Comparison of ENCODE assay signal across 1 cellular context in the genomic region with DNA sequence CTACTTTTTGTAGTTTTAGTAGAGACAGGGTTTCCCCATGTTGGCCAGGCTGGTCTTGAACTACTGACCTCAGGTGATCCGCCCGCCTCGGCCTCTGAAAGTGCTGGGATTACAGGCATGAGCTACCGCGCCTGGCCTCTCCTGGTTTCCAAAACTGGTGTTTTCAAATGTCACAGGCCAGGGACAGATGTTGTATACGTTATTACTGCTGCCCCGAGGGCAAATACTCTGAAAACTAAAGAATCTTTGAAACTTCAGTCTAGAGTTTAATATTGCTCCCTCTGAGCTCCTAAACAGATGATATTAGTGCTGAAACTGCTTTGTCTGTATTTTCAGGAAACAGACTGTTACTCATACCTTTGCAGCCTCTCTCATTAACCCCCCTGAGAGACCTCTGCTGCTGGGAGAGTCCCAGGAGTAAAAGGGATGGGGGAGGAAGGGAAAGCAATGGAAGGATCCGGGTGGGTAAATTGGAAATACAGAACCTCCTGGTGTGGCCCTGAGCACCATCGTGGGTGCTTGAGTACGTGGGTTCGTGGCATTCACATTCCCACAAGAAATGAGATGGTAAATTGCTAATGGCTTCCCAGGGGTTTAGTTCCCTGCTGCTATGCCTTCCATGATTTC.
TF ChIP-seq lines count a peak whose summit lies in the region.

No MANE protein-coding gene starts in this region.

TF ChIP-seq in GM23338, 12 proteins besides CTCF, POLR2A, EP300 and RAD21:
- TF ChIP-seq, protein P1, sequence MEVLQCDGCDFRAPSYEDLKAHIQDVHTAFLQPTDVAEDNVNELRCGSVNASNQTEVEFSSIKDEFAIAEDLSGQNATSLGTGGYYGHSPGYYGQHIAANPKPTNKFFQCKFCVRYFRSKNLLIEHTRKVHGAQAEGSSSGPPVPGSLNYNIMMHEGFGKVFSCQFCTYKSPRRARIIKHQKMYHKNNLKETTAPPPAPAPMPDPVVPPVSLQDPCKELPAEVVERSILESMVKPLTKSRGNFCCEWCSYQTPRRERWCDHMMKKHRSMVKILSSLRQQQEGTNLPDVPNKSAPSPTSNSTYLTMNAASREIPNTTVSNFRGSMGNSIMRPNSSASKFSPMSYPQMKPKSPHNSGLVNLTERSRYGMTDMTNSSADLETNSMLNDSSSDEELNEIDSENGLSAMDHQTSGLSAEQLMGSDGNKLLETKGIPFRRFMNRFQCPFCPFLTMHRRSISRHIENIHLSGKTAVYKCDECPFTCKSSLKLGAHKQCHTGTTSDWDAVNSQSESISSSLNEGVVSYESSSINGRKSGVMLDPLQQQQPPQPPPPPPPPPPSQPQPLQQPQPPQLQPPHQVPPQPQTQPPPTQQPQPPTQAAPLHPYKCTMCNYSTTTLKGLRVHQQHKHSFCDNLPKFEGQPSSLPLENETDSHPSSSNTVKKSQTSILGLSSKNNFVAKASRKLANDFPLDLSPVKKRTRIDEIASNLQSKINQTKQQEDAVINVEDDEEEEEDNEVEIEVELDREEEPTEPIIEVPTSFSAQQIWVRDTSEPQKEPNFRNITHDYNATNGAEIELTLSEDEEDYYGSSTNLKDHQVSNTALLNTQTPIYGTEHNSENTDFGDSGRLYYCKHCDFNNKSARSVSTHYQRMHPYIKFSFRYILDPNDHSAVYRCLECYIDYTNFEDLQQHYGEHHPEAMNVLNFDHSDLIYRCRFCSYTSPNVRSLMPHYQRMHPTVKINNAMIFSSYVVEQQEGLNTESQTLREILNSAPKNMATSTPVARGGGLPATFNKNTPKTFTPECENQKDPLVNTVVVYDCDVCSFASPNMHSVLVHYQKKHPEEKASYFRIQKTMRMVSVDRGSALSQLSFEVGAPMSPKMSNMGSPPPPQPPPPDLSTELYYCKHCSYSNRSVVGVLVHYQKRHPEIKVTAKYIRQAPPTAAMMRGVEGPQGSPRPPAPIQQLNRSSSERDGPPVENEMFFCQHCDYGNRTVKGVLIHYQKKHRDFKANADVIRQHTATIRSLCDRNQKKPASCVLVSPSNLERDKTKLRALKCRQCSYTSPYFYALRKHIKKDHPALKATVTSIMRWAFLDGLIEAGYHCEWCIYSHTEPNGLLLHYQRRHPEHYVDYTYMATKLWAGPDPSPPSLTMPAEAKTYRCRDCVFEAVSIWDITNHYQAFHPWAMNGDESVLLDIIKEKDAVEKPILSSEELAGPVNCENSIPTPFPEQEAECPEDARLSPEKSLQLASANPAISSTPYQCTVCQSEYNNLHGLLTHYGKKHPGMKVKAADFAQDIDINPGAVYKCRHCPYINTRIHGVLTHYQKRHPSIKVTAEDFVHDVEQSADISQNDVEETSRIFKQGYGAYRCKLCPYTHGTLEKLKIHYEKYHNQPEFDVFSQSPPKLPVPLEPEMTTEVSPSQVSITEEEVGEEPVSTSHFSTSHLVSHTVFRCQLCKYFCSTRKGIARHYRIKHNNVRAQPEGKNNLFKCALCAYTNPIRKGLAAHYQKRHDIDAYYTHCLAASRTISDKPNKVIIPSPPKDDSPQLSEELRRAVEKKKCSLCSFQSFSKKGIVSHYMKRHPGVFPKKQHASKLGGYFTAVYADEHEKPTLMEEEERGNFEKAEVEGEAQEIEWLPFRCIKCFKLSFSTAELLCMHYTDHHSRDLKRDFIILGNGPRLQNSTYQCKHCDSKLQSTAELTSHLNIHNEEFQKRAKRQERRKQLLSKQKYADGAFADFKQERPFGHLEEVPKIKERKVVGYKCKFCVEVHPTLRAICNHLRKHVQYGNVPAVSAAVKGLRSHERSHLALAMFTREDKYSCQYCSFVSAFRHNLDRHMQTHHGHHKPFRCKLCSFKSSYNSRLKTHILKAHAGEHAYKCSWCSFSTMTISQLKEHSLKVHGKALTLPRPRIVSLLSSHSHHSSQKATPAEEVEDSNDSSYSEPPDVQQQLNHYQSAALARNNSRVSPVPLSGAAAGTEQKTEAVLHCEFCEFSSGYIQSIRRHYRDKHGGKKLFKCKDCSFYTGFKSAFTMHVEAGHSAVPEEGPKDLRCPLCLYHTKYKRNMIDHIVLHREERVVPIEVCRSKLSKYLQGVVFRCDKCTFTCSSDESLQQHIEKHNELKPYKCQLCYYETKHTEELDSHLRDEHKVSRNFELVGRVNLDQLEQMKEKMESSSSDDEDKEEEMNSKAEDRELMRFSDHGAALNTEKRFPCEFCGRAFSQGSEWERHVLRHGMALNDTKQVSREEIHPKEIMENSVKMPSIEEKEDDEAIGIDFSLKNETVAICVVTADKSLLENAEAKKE (CRISPR knock-in tag; IDR thresholded peaks at IDR 0.05), result no peak
- no peak for TF ChIP-seq STAT1 (IDR thresholded peaks at IDR 0.05; ENCODE audit: unreplicated experiment)
- TF ChIP-seq, protein P2, sequence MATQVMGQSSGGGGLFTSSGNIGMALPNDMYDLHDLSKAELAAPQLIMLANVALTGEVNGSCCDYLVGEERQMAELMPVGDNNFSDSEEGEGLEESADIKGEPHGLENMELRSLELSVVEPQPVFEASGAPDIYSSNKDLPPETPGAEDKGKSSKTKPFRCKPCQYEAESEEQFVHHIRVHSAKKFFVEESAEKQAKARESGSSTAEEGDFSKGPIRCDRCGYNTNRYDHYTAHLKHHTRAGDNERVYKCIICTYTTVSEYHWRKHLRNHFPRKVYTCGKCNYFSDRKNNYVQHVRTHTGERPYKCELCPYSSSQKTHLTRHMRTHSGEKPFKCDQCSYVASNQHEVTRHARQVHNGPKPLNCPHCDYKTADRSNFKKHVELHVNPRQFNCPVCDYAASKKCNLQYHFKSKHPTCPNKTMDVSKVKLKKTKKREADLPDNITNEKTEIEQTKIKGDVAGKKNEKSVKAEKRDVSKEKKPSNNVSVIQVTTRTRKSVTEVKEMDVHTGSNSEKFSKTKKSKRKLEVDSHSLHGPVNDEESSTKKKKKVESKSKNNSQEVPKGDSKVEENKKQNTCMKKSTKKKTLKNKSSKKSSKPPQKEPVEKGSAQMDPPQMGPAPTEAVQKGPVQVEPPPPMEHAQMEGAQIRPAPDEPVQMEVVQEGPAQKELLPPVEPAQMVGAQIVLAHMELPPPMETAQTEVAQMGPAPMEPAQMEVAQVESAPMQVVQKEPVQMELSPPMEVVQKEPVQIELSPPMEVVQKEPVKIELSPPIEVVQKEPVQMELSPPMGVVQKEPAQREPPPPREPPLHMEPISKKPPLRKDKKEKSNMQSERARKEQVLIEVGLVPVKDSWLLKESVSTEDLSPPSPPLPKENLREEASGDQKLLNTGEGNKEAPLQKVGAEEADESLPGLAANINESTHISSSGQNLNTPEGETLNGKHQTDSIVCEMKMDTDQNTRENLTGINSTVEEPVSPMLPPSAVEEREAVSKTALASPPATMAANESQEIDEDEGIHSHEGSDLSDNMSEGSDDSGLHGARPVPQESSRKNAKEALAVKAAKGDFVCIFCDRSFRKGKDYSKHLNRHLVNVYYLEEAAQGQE (IDR thresholded peaks at IDR 0.05; ENCODE audit: unreplicated experiment), result no peak
- no peak for TF ChIP-seq POLR2AphosphoS5 (IDR thresholded peaks at IDR 0.05; ENCODE audit: low read depth)
- TF ChIP-seq CREB1 (CRISPR knock-in tag; IDR thresholded peaks at IDR 0.05; ENCODE audit: low read depth), result no peak
- no peak for TF ChIP-seq EZH2 (IDR thresholded peaks at IDR 0.05; ENCODE audit: low read depth, unreplicated experiment)
- TF ChIP-seq, protein P3, sequence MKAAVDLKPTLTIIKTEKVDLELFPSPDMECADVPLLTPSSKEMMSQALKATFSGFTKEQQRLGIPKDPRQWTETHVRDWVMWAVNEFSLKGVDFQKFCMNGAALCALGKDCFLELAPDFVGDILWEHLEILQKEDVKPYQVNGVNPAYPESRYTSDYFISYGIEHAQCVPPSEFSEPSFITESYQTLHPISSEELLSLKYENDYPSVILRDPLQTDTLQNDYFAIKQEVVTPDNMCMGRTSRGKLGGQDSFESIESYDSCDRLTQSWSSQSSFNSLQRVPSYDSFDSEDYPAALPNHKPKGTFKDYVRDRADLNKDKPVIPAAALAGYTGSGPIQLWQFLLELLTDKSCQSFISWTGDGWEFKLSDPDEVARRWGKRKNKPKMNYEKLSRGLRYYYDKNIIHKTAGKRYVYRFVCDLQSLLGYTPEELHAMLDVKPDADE (IDR thresholded peaks at IDR 0.05), result no peak
- TF ChIP-seq ZNF331 (CRISPR knock-in tag; IDR thresholded peaks at IDR 0.05; ENCODE audit: low read depth), result no peak
- TF ChIP-seq EZH2phosphoT487 (IDR thresholded peaks at IDR 0.05; ENCODE audit: unreplicated experiment), result no peak
- TF ChIP-seq JUNB (IDR thresholded peaks at IDR 0.05; ENCODE audit: unreplicated experiment), result no peak
- no peak for TF ChIP-seq ZNF114 (CRISPR knock-in tag; IDR thresholded peaks at IDR 0.05)
- TF ChIP-seq NANOG (IDR thresholded peaks at IDR 0.05; ENCODE audit: borderline replicate concordance), result no peak
